8 cellular contexts compared by ENCODE assay signal in genomic region chr2:85772019-85772745, GRCh38. TPM values are rescaled to one million over a fixed set of nuclear protein-coding genes. Genes with fewer than 3 reads are reported as not detected.
A peak's percentile ranks its signal among the peaks of the same experiment; 100 is the strongest.
DNase-seq lines count a peak whose midpoint lies in the region; ATAC-seq, FAIRE-seq and TF ChIP-seq lines count a peak whose summit lies in the region.

No MANE protein-coding gene starts in this region.

- H3K36me3 ChIP-seq in small intestine (ENCODE audit: control insufficient read depth in 2 of 2, insufficient read depth in 2 of 2, low read length in 2 of 2): no peaks in the 10 kb centered on the region

- FAIRE-seq in small intestine (lab: Jason Lieb, UNC): no peak

- peaks cover 0 to 5% of the 10 kb centered on the region in 2 donors for H3K4me1 ChIP-seq in small intestine (ENCODE audit: control insufficient read depth in 2 of 2, insufficient read depth in 1 of 2, low read depth in 1 of 2, low read length in 1 of 2)

- peak; percentile 10 for TF ChIP-seq CTCF in cardiac fibroblast (IDR thresholded peaks at IDR 0.05; ENCODE audit: low read depth, low read length)

- no peak for ATAC-seq in HG02852 (IDR thresholded peaks at IDR 0.05; ENCODE audit: unreplicated experiment)
- no peak for ATAC-seq in GM18502 (IDR thresholded peaks at IDR 0.05; ENCODE audit: poor library complexity, unreplicated experiment)

- peak overlapping the region in 1 of 2 donors; percentile 27 for H3K4me3 ChIP-seq in cardiac fibroblast (replicated peaks in 1 of 2; ENCODE audit: low read depth in 2 of 2, low read length in 2 of 2)
- peak overlapping the region in 1 of 2 donors; percentile 22 for H3K4me3 ChIP-seq in small intestine (ENCODE audit: low read depth in 1 of 2, low read length in 2 of 2)

- H3K27ac ChIP-seq in small intestine (ENCODE audit: low read depth in 1 of 2, low read length in 1 of 2): peak overlapping the region in 1 of 2 donors; percentile 40

- WGBS in small intestine, 3 donors: 10 to 17% (median 10%) methylated on average over 35 to 37 of the region's 37 CpGs

- DNase-seq in GM03348 (ENCODE audit: low spot score) (peak; percentile 98), NCI-H345 (lab: John Stamatoyannopoulos, UW) (peak; percentile 97), cardiac fibroblast (ENCODE audit: low read depth in 2 of 2) (peak; percentile 100), iris pigment epithelial cell (ENCODE audit: low read depth) (peak; percentile 99), small intestine (peak; percentile 63), NCI-H1930 (lab: John Stamatoyannopoulos, UW) (no peak)

- no peaks in the 10 kb centered on the region for H3K9me3 ChIP-seq in small intestine (ENCODE audit: control insufficient read depth, low read depth)

- H3K27me3 ChIP-seq in small intestine (ENCODE audit: control insufficient read depth in 2 of 2, insufficient read depth in 2 of 2, low read length in 2 of 2): no peaks in the 10 kb centered on the region

RNA-seq across cellular contexts. Expression of gene ATOH8, which starts 18.4 kb away (rescaled TPM):
- 10 to 100 TPM in 1 of 3 donors, 1 to 10 TPM in 2; 1.6 to 18.4 (median 3.2) TPM for polyA plus RNA-seq in small intestine

Comparison
In these comparisons a context has a peak if more than half of its experiments do, and no peak if none do; other contexts are left out.
1. DNase-seq: peak in GM03348 (single experiment), NCI-H345 (single experiment), cardiac fibroblast (2 of 2), iris pigment epithelial cell (single experiment) and small intestine (single experiment); none in NCI-H1930 (0 of 2).